1 cellular context compared by ENCODE assay signal in the genomic region with DNA sequence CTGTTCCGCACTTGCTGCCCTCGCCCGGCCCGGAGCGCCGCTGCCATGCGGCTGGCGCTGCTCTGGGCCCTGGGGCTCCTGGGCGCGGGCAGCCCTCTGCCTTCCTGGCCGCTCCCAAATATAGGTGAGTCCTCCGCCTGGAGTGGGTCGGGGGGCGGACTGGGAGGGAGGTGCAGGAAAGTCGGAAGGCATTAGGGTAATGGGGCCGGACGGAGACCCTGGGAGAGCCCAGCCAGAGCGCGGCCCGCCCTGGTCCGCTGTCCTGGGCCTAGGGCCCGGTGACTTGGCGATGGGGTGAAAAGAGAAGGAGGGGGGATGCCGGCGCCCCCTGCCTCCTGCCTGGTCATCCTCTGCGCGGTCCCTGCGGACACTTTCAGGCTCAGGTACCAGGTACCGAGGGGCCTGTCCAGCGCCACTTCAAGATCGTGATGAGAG.
TF ChIP-seq lines count a peak whose summit lies in the region.

No MANE protein-coding gene starts in this region.

TF ChIP-seq in endothelial cell of umbilical vein, 7 proteins besides CTCF, POLR2A, EP300 and RAD21:
- TF ChIP-seq FOS (IDR thresholded peaks at IDR 0.05; ENCODE audit: borderline replicate concordance, insufficient read depth, low read length) (no peak), JUN (IDR thresholded peaks at IDR 0.05; ENCODE audit: borderline replicate concordance, insufficient read depth, insufficient read length, low read depth) (no peak), GATA2 (IDR thresholded peaks at IDR 0.05; ENCODE audit: insufficient read depth, insufficient read length, low read depth, low read length) (no peak), POLR2AphosphoS5 (IDR thresholded peaks at IDR 0.05; ENCODE audit: insufficient read depth, low read depth, low read length) (peak; percentile 73), MYC (IDR thresholded peaks at IDR 0.05; ENCODE audit: low read depth, low read length) (no peak), EZH2 (IDR thresholded peaks at IDR 0.05; ENCODE audit: borderline replicate concordance, low read depth, low read length, severe bottlenecking) (no peak)
- TF ChIP-seq, protein P1, sequence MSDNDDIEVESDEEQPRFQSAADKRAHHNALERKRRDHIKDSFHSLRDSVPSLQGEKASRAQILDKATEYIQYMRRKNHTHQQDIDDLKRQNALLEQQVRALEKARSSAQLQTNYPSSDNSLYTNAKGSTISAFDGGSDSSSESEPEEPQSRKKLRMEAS (IDR thresholded peaks at IDR 0.05; ENCODE audit: insufficient read depth, insufficient read length), result no peak
